Comparison of ENCODE assay signal across 2 cellular contexts in the genomic region with DNA sequence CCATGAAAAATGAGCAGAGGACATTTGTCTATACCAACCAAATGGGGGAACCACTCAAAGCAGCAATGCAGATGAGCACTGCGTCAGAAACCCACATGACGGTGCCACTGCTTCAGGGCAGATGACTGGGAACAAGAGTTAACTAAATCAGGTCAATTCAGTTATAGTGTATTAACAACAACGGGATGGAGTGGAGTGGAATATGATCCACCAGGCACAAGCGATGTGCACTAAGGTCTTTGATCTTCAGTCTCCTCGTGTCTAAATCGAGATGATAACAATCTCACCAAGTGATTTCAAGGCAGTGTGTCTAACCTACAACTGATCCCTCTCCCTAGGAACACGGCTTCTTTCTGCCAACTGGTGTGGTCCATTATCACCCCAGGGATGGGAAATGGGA.
TF ChIP-seq lines count a peak whose summit lies in the region.

No MANE protein-coding gene starts in this region.

TF ChIP-seq in SK-N-SH, 30 proteins besides CTCF, POLR2A, EP300 and RAD21 (continued from another document):
- TF ChIP-seq, protein P1, sequence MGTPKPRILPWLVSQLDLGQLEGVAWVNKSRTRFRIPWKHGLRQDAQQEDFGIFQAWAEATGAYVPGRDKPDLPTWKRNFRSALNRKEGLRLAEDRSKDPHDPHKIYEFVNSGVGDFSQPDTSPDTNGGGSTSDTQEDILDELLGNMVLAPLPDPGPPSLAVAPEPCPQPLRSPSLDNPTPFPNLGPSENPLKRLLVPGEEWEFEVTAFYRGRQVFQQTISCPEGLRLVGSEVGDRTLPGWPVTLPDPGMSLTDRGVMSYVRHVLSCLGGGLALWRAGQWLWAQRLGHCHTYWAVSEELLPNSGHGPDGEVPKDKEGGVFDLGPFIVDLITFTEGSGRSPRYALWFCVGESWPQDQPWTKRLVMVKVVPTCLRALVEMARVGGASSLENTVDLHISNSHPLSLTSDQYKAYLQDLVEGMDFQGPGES (IDR thresholded peaks at IDR 0.05; ENCODE audit: low read depth, low read length) = no peak

TF ChIP-seq in SK-N-SH treated with all-trans-retinoic acid at 6 μM for 48 hours, 23 proteins besides CTCF, POLR2A, EP300 and RAD21 (continued from another document):
- TF ChIP-seq, protein P2, sequence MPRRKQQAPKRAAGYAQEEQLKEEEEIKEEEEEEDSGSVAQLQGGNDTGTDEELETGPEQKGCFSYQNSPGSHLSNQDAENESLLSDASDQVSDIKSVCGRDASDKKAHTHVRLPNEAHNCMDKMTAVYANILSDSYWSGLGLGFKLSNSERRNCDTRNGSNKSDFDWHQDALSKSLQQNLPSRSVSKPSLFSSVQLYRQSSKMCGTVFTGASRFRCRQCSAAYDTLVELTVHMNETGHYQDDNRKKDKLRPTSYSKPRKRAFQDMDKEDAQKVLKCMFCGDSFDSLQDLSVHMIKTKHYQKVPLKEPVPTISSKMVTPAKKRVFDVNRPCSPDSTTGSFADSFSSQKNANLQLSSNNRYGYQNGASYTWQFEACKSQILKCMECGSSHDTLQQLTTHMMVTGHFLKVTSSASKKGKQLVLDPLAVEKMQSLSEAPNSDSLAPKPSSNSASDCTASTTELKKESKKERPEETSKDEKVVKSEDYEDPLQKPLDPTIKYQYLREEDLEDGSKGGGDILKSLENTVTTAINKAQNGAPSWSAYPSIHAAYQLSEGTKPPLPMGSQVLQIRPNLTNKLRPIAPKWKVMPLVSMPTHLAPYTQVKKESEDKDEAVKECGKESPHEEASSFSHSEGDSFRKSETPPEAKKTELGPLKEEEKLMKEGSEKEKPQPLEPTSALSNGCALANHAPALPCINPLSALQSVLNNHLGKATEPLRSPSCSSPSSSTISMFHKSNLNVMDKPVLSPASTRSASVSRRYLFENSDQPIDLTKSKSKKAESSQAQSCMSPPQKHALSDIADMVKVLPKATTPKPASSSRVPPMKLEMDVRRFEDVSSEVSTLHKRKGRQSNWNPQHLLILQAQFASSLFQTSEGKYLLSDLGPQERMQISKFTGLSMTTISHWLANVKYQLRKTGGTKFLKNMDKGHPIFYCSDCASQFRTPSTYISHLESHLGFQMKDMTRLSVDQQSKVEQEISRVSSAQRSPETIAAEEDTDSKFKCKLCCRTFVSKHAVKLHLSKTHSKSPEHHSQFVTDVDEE (CRISPR knock-in tag; IDR thresholded peaks at IDR 0.05) = no peak
- TF ChIP-seq OSR1 (CRISPR knock-in tag; IDR thresholded peaks at IDR 0.05) = no peak
- TF ChIP-seq TOX (CRISPR knock-in tag; IDR thresholded peaks at IDR 0.05; ENCODE audit: borderline replicate concordance) = no peak
- no peak for TF ChIP-seq ZNF8 (CRISPR knock-in tag; IDR thresholded peaks at IDR 0.05)
